Comparison of ENCODE assay signal across 1 cellular context in the genomic region with DNA sequence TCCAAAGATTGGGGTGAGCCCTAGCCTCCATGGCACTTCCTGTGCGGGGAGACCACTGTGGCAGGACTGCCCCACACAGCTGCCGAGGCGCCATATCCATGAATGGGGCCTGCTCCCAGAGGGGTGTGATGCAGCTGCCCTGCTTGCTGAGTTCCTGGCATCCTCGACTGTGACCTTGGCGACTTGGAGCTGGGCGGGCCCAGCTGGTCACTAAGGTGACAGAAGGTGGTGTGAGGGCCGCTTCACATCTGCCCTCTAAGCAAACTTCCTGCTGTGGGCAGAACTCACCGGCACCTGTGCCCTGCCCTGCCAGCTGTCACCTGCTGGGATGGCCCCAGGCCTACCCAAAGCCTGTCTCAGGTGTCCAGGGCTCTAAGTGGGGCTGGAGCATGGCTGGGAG.
TF ChIP-seq lines count a peak whose summit lies in the region.

No MANE protein-coding gene starts in this region.

TF ChIP-seq in GM23338, 12 proteins besides CTCF, POLR2A, EP300 and RAD21 (continued from another document):
- TF ChIP-seq, protein P1, sequence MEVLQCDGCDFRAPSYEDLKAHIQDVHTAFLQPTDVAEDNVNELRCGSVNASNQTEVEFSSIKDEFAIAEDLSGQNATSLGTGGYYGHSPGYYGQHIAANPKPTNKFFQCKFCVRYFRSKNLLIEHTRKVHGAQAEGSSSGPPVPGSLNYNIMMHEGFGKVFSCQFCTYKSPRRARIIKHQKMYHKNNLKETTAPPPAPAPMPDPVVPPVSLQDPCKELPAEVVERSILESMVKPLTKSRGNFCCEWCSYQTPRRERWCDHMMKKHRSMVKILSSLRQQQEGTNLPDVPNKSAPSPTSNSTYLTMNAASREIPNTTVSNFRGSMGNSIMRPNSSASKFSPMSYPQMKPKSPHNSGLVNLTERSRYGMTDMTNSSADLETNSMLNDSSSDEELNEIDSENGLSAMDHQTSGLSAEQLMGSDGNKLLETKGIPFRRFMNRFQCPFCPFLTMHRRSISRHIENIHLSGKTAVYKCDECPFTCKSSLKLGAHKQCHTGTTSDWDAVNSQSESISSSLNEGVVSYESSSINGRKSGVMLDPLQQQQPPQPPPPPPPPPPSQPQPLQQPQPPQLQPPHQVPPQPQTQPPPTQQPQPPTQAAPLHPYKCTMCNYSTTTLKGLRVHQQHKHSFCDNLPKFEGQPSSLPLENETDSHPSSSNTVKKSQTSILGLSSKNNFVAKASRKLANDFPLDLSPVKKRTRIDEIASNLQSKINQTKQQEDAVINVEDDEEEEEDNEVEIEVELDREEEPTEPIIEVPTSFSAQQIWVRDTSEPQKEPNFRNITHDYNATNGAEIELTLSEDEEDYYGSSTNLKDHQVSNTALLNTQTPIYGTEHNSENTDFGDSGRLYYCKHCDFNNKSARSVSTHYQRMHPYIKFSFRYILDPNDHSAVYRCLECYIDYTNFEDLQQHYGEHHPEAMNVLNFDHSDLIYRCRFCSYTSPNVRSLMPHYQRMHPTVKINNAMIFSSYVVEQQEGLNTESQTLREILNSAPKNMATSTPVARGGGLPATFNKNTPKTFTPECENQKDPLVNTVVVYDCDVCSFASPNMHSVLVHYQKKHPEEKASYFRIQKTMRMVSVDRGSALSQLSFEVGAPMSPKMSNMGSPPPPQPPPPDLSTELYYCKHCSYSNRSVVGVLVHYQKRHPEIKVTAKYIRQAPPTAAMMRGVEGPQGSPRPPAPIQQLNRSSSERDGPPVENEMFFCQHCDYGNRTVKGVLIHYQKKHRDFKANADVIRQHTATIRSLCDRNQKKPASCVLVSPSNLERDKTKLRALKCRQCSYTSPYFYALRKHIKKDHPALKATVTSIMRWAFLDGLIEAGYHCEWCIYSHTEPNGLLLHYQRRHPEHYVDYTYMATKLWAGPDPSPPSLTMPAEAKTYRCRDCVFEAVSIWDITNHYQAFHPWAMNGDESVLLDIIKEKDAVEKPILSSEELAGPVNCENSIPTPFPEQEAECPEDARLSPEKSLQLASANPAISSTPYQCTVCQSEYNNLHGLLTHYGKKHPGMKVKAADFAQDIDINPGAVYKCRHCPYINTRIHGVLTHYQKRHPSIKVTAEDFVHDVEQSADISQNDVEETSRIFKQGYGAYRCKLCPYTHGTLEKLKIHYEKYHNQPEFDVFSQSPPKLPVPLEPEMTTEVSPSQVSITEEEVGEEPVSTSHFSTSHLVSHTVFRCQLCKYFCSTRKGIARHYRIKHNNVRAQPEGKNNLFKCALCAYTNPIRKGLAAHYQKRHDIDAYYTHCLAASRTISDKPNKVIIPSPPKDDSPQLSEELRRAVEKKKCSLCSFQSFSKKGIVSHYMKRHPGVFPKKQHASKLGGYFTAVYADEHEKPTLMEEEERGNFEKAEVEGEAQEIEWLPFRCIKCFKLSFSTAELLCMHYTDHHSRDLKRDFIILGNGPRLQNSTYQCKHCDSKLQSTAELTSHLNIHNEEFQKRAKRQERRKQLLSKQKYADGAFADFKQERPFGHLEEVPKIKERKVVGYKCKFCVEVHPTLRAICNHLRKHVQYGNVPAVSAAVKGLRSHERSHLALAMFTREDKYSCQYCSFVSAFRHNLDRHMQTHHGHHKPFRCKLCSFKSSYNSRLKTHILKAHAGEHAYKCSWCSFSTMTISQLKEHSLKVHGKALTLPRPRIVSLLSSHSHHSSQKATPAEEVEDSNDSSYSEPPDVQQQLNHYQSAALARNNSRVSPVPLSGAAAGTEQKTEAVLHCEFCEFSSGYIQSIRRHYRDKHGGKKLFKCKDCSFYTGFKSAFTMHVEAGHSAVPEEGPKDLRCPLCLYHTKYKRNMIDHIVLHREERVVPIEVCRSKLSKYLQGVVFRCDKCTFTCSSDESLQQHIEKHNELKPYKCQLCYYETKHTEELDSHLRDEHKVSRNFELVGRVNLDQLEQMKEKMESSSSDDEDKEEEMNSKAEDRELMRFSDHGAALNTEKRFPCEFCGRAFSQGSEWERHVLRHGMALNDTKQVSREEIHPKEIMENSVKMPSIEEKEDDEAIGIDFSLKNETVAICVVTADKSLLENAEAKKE (CRISPR knock-in tag; IDR thresholded peaks at IDR 0.05), result no peak
- no peak for TF ChIP-seq CREB1 (CRISPR knock-in tag; IDR thresholded peaks at IDR 0.05; ENCODE audit: low read depth)
- no peak for TF ChIP-seq ZNF331 (CRISPR knock-in tag; IDR thresholded peaks at IDR 0.05; ENCODE audit: low read depth)
- TF ChIP-seq EZH2 (IDR thresholded peaks at IDR 0.05; ENCODE audit: low read depth, unreplicated experiment), result no peak
- TF ChIP-seq, protein P2, sequence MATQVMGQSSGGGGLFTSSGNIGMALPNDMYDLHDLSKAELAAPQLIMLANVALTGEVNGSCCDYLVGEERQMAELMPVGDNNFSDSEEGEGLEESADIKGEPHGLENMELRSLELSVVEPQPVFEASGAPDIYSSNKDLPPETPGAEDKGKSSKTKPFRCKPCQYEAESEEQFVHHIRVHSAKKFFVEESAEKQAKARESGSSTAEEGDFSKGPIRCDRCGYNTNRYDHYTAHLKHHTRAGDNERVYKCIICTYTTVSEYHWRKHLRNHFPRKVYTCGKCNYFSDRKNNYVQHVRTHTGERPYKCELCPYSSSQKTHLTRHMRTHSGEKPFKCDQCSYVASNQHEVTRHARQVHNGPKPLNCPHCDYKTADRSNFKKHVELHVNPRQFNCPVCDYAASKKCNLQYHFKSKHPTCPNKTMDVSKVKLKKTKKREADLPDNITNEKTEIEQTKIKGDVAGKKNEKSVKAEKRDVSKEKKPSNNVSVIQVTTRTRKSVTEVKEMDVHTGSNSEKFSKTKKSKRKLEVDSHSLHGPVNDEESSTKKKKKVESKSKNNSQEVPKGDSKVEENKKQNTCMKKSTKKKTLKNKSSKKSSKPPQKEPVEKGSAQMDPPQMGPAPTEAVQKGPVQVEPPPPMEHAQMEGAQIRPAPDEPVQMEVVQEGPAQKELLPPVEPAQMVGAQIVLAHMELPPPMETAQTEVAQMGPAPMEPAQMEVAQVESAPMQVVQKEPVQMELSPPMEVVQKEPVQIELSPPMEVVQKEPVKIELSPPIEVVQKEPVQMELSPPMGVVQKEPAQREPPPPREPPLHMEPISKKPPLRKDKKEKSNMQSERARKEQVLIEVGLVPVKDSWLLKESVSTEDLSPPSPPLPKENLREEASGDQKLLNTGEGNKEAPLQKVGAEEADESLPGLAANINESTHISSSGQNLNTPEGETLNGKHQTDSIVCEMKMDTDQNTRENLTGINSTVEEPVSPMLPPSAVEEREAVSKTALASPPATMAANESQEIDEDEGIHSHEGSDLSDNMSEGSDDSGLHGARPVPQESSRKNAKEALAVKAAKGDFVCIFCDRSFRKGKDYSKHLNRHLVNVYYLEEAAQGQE (IDR thresholded peaks at IDR 0.05; ENCODE audit: unreplicated experiment), result no peak
- TF ChIP-seq, protein P3, sequence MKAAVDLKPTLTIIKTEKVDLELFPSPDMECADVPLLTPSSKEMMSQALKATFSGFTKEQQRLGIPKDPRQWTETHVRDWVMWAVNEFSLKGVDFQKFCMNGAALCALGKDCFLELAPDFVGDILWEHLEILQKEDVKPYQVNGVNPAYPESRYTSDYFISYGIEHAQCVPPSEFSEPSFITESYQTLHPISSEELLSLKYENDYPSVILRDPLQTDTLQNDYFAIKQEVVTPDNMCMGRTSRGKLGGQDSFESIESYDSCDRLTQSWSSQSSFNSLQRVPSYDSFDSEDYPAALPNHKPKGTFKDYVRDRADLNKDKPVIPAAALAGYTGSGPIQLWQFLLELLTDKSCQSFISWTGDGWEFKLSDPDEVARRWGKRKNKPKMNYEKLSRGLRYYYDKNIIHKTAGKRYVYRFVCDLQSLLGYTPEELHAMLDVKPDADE (IDR thresholded peaks at IDR 0.05), result no peak
- no peak for TF ChIP-seq STAT1 (IDR thresholded peaks at IDR 0.05; ENCODE audit: unreplicated experiment)
- TF ChIP-seq EZH2phosphoT487 (IDR thresholded peaks at IDR 0.05; ENCODE audit: unreplicated experiment), result no peak
- TF ChIP-seq POLR2AphosphoS5 (IDR thresholded peaks at IDR 0.05; ENCODE audit: low read depth), result no peak
- no peak for TF ChIP-seq JUNB (IDR thresholded peaks at IDR 0.05; ENCODE audit: unreplicated experiment)
